In genomic region chr19:51726049-51726448, GRCh38 we compare ENCODE assay signal across 9 cellular contexts. TPM values are rescaled to one million over a fixed set of nuclear protein-coding genes. Genes with fewer than 3 reads are reported as not detected.
DNase-seq lines count a peak whose midpoint lies in the region; ATAC-seq, FAIRE-seq and TF ChIP-seq lines count a peak whose summit lies in the region.
"Had no signal": no experiment of that assay in that cellular context is flagged by ENCODE, and none has a peak within 500 bp of the region (broad histone marks: within the 10 kb centered on the region; RNA-seq: fewer than 3 reads in every experiment).

No MANE protein-coding gene starts in this region.

- H3K27me3 Mint-ChIP-seq in endothelial cell (ENCODE audit: unreplicated experiment) (peaks cover 9% of the 10 kb centered on the region), chondrocyte (ENCODE audit: low read depth) (peaks cover 39% of the 10 kb centered on the region)

- no peak overlapping the region for H3K4me3 ChIP-seq in lower lobe of right lung
- H3K4me3 ChIP-seq: body of pancreas had no signal

- H3K27ac ChIP-seq in epithelial cell of prostate = peak overlapping the region; percentile 94
- no peak overlapping the region for H3K27ac ChIP-seq in lower lobe of right lung
- H3K27ac ChIP-seq: body of pancreas had no signal

- H3K4me1 Mint-ChIP-seq in endothelial cell (ENCODE audit: unreplicated experiment) (no peaks in the 10 kb centered on the region), chondrocyte (ENCODE audit: low read depth) (peaks cover 5% of the 10 kb centered on the region)

- peaks cover 3% of the 10 kb centered on the region for H3K36me3 Mint-ChIP-seq in endothelial cell (ENCODE audit: low read depth, unreplicated experiment)
- no peaks in the 10 kb centered on the region for H3K36me3 Mint-ChIP-seq in chondrocyte (ENCODE audit: low read depth)

- intact Hi-C loops in lower lobe of right lung (cut with DNase I) = no loop called here

- H3K27ac Mint-ChIP-seq in endothelial cell (ENCODE audit: unreplicated experiment) (no peak overlapping the region), chondrocyte (ENCODE audit: unreplicated experiment) (no peak overlapping the region)

- DNase-seq in OCI-M1 (lab: John Stamatoyannopoulos, UW) (peak; percentile 23), epithelial cell of prostate (ENCODE audit: low read depth, low spot score) (peak; percentile 95), lower lobe of right lung (no peak), urothelium cell line (ENCODE audit: low spot score) (peak; percentile 68), endothelial cell (ENCODE audit: low spot score) (no peak), NCI-H748 (lab: John Stamatoyannopoulos, UW; ENCODE audit: unreplicated experiment) (no peak), chondrocyte (ENCODE audit: low spot score) (no peak)
- DNase-seq: body of pancreas, NCI-H187 had no signal

- H3K4me3 Mint-ChIP-seq in endothelial cell (ENCODE audit: unreplicated experiment) (no peak overlapping the region), chondrocyte (ENCODE audit: unreplicated experiment) (no peak overlapping the region)

- no peaks in the 10 kb centered on the region for H3K9me3 ChIP-seq in lower lobe of right lung
- H3K9me3 ChIP-seq: body of pancreas had no signal

- ATAC-seq in lower lobe of right lung = peak; percentile 66 to 73
- ATAC-seq: body of pancreas had no signal

- peaks cover 35% of the 10 kb centered on the region for H3K27me3 ChIP-seq in lower lobe of right lung (ENCODE audit: low read depth)

- no peak for TF ChIP-seq CTCF in lower lobe of right lung (IDR thresholded peaks at IDR 0.05)
- no peak for TF ChIP-seq CTCF in endothelial cell (IDR thresholded peaks at IDR 0.05; ENCODE audit: unreplicated experiment)
- no peak for TF ChIP-seq CTCF in chondrocyte (IDR thresholded peaks at IDR 0.05)

- FAIRE-seq in urothelium cell line (lab: Jason Lieb, UNC) = no peak

- no peaks in the 10 kb centered on the region for H3K4me1 ChIP-seq in lower lobe of right lung
- H3K4me1 ChIP-seq: body of pancreas had no signal

- H3K9me3 Mint-ChIP-seq in endothelial cell (ENCODE audit: unreplicated experiment) (peaks cover 4% of the 10 kb centered on the region), chondrocyte (ENCODE audit: low read depth) (peaks cover 5% of the 10 kb centered on the region)

- no peaks in the 10 kb centered on the region for H3K36me3 ChIP-seq in lower lobe of right lung

RNA-seq across cellular contexts. Expression of gene HAS1, which starts 2.3 kb away (rescaled TPM):
- total RNA-seq in lower lobe of right lung = not detected
- not detected for total RNA-seq in endothelial cell (ENCODE audit: unreplicated experiment)
- total RNA-seq in chondrocyte = not detected in 3 replicates

RNA-seq across cellular contexts. Expression of gene FPR1, which starts 25.6 kb away (rescaled TPM):
- total RNA-seq in lower lobe of right lung (105 TPM), endothelial cell (ENCODE audit: unreplicated experiment) (0.67 TPM), chondrocyte (not detected in 3 replicates)

RNA-seq across cellular contexts. Expression of gene SPACA6, which starts 32.9 kb away (rescaled TPM):
- 19.8 TPM for total RNA-seq in lower lobe of right lung
- total RNA-seq in endothelial cell (ENCODE audit: unreplicated experiment) = 12.9 TPM
- total RNA-seq in chondrocyte = 20.4 to 39.5 TPM (median 24.3 TPM) in 3 replicates

RNA-seq across cellular contexts. Expression of gene FPR2, which starts 34.9 kb away (rescaled TPM):
- total RNA-seq in lower lobe of right lung = 29.4 TPM
- total RNA-seq in endothelial cell (ENCODE audit: unreplicated experiment) = 0.74 TPM
- total RNA-seq in chondrocyte = not detected in 3 replicates

Comparison
In these comparisons a context has a peak if more than half of its experiments do, and no peak if none do; other contexts are left out.
1. DNase-seq: peak in OCI-M1 (single experiment), epithelial cell of prostate (single experiment) and urothelium cell line (single experiment); none in lower lobe of right lung (single experiment), endothelial cell (single experiment), NCI-H748 (single experiment) and chondrocyte (single experiment).
2. RNA of gene FPR1, which starts 25.6 kb away (total RNA-seq): 105 TPM in lower lobe of right lung (single experiment); 0.67 TPM in endothelial cell (single experiment) and not detected in chondrocyte; every median in the first group is over 10 times any median in the second.